1 cellular context compared by ENCODE assay signal in the genomic region with DNA sequence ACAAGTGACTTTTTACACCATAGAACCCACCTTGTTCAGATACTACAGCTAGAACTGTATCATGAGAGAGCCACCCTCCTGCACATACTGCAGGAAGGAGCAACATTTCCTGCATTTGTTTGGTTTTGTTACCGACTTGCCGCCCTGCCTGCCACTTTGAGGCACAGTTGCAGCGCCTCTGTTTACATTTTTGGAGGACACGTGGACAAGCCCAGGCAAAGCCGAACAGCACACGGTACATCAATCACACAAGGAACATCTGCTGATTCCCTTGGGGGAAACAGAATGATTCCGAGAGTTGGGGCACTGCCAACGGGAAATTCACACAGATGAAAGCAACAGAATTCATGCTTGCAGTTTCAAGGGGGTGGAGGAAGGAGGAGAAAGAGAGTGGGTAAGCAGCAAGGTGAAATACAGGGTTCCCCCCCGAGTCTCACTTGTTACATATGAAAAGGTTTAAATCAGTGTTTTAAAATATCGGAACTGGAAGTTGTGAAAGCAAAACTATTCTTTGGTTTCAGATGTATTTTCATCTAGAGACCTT.
TF ChIP-seq lines count a peak whose summit lies in the region.

No MANE protein-coding gene starts in this region.

TF ChIP-seq in GM12878, 131 proteins besides CTCF, POLR2A, EP300 and RAD21 (continued from another document):
- TF ChIP-seq, protein P1, sequence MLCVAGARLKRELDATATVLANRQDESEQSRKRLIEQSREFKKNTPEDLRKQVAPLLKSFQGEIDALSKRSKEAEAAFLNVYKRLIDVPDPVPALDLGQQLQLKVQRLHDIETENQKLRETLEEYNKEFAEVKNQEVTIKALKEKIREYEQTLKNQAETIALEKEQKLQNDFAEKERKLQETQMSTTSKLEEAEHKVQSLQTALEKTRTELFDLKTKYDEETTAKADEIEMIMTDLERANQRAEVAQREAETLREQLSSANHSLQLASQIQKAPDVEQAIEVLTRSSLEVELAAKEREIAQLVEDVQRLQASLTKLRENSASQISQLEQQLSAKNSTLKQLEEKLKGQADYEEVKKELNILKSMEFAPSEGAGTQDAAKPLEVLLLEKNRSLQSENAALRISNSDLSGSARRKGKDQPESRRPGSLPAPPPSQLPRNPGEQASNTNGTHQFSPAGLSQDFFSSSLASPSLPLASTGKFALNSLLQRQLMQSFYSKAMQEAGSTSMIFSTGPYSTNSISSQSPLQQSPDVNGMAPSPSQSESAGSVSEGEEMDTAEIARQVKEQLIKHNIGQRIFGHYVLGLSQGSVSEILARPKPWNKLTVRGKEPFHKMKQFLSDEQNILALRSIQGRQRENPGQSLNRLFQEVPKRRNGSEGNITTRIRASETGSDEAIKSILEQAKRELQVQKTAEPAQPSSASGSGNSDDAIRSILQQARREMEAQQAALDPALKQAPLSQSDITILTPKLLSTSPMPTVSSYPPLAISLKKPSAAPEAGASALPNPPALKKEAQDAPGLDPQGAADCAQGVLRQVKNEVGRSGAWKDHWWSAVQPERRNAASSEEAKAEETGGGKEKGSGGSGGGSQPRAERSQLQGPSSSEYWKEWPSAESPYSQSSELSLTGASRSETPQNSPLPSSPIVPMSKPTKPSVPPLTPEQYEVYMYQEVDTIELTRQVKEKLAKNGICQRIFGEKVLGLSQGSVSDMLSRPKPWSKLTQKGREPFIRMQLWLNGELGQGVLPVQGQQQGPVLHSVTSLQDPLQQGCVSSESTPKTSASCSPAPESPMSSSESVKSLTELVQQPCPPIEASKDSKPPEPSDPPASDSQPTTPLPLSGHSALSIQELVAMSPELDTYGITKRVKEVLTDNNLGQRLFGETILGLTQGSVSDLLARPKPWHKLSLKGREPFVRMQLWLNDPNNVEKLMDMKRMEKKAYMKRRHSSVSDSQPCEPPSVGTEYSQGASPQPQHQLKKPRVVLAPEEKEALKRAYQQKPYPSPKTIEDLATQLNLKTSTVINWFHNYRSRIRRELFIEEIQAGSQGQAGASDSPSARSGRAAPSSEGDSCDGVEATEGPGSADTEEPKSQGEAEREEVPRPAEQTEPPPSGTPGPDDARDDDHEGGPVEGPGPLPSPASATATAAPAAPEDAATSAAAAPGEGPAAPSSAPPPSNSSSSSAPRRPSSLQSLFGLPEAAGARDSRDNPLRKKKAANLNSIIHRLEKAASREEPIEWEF (IDR thresholded peaks at IDR 0.05; ENCODE audit: insufficient replicate concordance, low read depth, low read length), result peak; percentile 96
- TF ChIP-seq, protein P2, sequence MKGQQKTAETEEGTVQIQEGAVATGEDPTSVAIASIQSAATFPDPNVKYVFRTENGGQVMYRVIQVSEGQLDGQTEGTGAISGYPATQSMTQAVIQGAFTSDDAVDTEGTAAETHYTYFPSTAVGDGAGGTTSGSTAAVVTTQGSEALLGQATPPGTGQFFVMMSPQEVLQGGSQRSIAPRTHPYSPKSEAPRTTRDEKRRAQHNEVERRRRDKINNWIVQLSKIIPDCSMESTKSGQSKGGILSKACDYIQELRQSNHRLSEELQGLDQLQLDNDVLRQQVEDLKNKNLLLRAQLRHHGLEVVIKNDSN (IDR thresholded peaks at IDR 0.05; ENCODE audit: borderline replicate concordance, extremely low read length, insufficient read depth, low read depth, low read length), result peak; percentile 55
- TF ChIP-seq ETV6 (conservative IDR thresholded peaks at IDR 0.05 in 1 of 2, IDR thresholded peaks at IDR 0.05 in 1 of 2; ENCODE audit: borderline replicate concordance in 1 of 2, low read depth in 1 of 2) (peak in 1 of 2 experiments; percentile 95; a peak in 2 of 4 replicates), KDM1A (IDR thresholded peaks at IDR 0.05; ENCODE audit: borderline replicate concordance) (no peak), ATF7 (IDR thresholded peaks at IDR 0.05; ENCODE audit: low read depth) (peak; percentile 89), EED (IDR thresholded peaks at IDR 0.05; ENCODE audit: low read depth) (peak; percentile 98), CBX3 (IDR thresholded peaks at IDR 0.05; ENCODE audit: borderline replicate concordance, low read depth) (no peak), SP1 (IDR thresholded peaks at IDR 0.05; ENCODE audit: low read depth, low read length) (peak; percentile 64), SREBF1 (IDR thresholded peaks at IDR 0.05; ENCODE audit: low read length) (no peak), KLF5 (IDR thresholded peaks at IDR 0.05; ENCODE audit: partially characterized antibody) (peak; percentile 80), ZNF622 (IDR thresholded peaks at IDR 0.05) (no peak), TCF12 (IDR thresholded peaks at IDR 0.05; ENCODE audit: low read depth, low read length) (peak; percentile 95), NBN (IDR thresholded peaks at IDR 0.05) (peak; percentile 97), TCF3 (IDR thresholded peaks at IDR 0.05; ENCODE audit: borderline replicate concordance, insufficient read depth, low read depth, low read length) (peak; percentile 69; the same call in 1 of the 2 replicates), IKZF2 (IDR thresholded peaks at IDR 0.05) (peak; percentile 99)
- TF ChIP-seq, protein P3, sequence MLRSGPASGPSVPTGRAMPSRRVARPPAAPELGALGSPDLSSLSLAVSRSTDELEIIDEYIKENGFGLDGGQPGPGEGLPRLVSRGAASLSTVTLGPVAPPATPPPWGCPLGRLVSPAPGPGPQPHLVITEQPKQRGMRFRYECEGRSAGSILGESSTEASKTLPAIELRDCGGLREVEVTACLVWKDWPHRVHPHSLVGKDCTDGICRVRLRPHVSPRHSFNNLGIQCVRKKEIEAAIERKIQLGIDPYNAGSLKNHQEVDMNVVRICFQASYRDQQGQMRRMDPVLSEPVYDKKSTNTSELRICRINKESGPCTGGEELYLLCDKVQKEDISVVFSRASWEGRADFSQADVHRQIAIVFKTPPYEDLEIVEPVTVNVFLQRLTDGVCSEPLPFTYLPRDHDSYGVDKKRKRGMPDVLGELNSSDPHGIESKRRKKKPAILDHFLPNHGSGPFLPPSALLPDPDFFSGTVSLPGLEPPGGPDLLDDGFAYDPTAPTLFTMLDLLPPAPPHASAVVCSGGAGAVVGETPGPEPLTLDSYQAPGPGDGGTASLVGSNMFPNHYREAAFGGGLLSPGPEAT (IDR thresholded peaks at IDR 0.05; ENCODE audit: low read depth), result peak; percentile 97
TF ChIP-seq in GM12878: peak in this region for 71.
